ENCODE assay signal across 1 cellular context in the genomic region with DNA sequence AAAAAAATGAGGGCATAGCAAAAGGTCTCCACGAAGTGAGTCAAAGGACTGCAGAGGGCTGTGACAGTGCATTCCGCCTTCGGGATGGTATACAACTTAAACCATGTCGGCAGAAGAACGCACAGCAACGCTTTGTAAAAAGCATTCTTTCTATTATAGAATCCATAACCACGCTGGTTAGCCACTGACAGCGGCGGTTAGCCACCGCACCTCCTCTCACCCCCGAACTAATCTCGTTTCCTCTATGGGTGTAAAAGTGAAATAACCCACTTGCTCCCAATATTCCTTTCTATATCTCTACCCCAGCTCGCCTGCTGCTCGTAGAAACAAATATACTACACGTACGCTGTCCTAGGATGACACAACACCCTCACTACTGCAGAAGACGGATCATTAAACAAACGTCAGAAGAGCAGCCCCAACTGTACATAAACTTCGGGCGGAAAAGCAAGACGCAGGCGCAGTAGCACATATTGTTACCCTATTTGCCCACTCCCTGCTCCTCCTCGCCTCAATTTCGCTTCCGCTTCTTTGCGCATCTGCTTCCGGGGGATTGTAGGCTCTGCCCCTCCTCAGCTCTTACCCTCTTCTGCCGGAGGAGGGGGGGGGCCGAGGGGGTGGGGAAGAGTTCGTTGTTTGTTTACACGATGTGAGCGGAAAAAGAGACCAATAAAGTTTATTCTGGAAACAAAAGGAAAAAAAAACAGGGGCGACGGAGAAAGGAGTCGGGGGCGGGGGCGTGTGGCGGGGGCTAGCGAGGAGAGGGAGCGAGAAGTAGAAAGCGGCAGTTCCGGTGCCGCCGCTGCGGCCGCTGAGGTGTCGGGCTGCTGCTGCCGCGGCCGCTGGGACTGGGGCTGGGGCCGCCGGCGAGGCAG.
TF ChIP-seq lines count a peak whose summit lies in the region.

A gene (plus strand): TSS at position 787 of the 875 bp plus-strand sequence. CDS start 50,469 bp downstream, outside the sequence.

TF ChIP-seq in K562, 482 proteins besides CTCF, POLR2A, EP300 and RAD21 (continued from another document and continues in another):
- TF ChIP-seq, protein P1, sequence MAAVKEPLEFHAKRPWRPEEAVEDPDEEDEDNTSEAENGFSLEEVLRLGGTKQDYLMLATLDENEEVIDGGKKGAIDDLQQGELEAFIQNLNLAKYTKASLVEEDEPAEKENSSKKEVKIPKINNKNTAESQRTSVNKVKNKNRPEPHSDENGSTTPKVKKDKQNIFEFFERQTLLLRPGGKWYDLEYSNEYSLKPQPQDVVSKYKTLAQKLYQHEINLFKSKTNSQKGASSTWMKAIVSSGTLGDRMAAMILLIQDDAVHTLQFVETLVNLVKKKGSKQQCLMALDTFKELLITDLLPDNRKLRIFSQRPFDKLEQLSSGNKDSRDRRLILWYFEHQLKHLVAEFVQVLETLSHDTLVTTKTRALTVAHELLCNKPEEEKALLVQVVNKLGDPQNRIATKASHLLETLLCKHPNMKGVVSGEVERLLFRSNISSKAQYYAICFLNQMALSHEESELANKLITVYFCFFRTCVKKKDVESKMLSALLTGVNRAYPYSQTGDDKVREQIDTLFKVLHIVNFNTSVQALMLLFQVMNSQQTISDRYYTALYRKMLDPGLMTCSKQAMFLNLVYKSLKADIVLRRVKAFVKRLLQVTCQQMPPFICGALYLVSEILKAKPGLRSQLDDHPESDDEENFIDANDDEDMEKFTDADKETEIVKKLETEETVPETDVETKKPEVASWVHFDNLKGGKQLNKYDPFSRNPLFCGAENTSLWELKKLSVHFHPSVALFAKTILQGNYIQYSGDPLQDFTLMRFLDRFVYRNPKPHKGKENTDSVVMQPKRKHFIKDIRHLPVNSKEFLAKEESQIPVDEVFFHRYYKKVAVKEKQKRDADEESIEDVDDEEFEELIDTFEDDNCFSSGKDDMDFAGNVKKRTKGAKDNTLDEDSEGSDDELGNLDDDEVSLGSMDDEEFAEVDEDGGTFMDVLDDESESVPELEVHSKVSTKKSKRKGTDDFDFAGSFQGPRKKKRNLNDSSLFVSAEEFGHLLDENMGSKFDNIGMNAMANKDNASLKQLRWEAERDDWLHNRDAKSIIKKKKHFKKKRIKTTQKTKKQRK (IDR thresholded peaks at IDR 0.05; ENCODE audit: borderline replicate concordance, low read depth, low read length): no peak
- TF ChIP-seq TAL1 (IDR thresholded peaks at IDR 0.05): 0 out of 2 replicates have a peak, but pooled peaks have one; percentile 3
- TF ChIP-seq, protein P2, sequence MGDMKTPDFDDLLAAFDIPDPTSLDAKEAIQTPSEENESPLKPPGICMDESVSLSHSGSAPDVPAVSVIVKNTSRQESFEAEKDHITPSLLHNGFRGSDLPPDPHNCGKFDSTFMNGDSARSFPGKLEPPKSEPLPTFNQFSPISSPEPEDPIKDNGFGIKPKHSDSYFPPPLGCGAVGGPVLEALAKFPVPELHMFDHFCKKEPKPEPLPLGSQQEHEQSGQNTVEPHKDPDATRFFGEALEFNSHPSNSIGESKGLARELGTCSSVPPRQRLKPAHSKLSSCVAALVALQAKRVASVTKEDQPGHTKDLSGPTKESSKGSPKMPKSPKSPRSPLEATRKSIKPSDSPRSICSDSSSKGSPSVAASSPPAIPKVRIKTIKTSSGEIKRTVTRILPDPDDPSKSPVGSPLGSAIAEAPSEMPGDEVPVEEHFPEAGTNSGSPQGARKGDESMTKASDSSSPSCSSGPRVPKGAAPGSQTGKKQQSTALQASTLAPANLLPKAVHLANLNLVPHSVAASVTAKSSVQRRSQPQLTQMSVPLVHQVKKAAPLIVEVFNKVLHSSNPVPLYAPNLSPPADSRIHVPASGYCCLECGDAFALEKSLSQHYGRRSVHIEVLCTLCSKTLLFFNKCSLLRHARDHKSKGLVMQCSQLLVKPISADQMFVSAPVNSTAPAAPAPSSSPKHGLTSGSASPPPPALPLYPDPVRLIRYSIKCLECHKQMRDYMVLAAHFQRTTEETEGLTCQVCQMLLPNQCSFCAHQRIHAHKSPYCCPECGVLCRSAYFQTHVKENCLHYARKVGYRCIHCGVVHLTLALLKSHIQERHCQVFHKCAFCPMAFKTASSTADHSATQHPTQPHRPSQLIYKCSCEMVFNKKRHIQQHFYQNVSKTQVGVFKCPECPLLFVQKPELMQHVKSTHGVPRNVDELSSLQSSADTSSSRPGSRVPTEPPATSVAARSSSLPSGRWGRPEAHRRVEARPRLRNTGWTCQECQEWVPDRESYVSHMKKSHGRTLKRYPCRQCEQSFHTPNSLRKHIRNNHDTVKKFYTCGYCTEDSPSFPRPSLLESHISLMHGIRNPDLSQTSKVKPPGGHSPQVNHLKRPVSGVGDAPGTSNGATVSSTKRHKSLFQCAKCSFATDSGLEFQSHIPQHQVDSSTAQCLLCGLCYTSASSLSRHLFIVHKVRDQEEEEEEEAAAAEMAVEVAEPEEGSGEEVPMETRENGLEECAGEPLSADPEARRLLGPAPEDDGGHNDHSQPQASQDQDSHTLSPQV (IDR thresholded peaks at IDR 0.05): no peak
- TF ChIP-seq ZNF444 (CRISPR knock-in tag; IDR thresholded peaks at IDR 0.05): no peak
- no peak for TF ChIP-seq SRSF7 (optimal IDR thresholded peaks at IDR 0.05; ENCODE audit: low read depth, low read length)
- no peak for TF ChIP-seq TCFL5 (CRISPR knock-in tag; conservative IDR thresholded peaks at IDR 0.05)
- TF ChIP-seq ZNF589 (CRISPR knock-in tag; IDR thresholded peaks at IDR 0.05; ENCODE audit: low read depth): 0 out of 2 replicates have a peak, but pooled peaks have one; percentile 55
- no peak for TF ChIP-seq ZNF764 (CRISPR knock-in tag; IDR thresholded peaks at IDR 0.05; ENCODE audit: low read depth)
- no peak for TF ChIP-seq BHLHE40 (IDR thresholded peaks at IDR 0.05; ENCODE audit: low read length)
- no peak for TF ChIP-seq ZNF551 (CRISPR knock-in tag; IDR thresholded peaks at IDR 0.05)
- no peak for TF ChIP-seq CBFB (CRISPR knock-in tag; IDR thresholded peaks at IDR 0.05)
- no peak for TF ChIP-seq FUS (optimal IDR thresholded peaks at IDR 0.05; ENCODE audit: low read depth, low read length)
- TF ChIP-seq CBFA2T3 (IDR thresholded peaks at IDR 0.05): no peak
- TF ChIP-seq ZNF23 (CRISPR knock-in tag; IDR thresholded peaks at IDR 0.05): no peak
- TF ChIP-seq, protein P3, sequence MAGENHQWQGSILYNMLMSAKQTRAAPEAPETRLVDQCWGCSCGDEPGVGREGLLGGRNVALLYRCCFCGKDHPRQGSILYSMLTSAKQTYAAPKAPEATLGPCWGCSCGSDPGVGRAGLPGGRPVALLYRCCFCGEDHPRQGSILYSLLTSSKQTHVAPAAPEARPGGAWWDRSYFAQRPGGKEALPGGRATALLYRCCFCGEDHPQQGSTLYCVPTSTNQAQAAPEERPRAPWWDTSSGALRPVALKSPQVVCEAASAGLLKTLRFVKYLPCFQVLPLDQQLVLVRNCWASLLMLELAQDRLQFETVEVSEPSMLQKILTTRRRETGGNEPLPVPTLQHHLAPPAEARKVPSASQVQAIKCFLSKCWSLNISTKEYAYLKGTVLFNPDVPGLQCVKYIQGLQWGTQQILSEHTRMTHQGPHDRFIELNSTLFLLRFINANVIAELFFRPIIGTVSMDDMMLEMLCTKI (IDR thresholded peaks at IDR 0.05; ENCODE audit: partially characterized antibody): no peak
- TF ChIP-seq TRIM24 (IDR thresholded peaks at IDR 0.05): no peak
- TF ChIP-seq STAT5A (IDR thresholded peaks at IDR 0.05; ENCODE audit: borderline replicate concordance, low read length): no peak
- TF ChIP-seq RBM25 (IDR thresholded peaks at IDR 0.05; ENCODE audit: low read depth, low read length, severe bottlenecking): no peak
- no peak for TF ChIP-seq NCOA4 (IDR thresholded peaks at IDR 0.05; ENCODE audit: partially characterized antibody)
- TF ChIP-seq, protein P4, sequence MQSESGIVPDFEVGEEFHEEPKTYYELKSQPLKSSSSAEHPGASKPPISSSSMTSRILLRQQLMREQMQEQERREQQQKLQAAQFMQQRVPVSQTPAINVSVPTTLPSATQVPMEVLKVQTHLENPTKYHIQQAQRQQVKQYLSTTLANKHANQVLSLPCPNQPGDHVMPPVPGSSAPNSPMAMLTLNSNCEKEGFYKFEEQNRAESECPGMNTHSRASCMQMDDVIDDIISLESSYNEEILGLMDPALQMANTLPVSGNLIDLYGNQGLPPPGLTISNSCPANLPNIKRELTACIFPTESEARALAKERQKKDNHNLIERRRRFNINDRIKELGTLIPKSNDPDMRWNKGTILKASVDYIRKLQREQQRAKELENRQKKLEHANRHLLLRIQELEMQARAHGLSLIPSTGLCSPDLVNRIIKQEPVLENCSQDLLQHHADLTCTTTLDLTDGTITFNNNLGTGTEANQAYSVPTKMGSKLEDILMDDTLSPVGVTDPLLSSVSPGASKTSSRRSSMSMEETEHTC (IDR thresholded peaks at IDR 0.05): no peak
- no peak for TF ChIP-seq ZEB2 (IDR thresholded peaks at IDR 0.05)
- TF ChIP-seq, protein P5, sequence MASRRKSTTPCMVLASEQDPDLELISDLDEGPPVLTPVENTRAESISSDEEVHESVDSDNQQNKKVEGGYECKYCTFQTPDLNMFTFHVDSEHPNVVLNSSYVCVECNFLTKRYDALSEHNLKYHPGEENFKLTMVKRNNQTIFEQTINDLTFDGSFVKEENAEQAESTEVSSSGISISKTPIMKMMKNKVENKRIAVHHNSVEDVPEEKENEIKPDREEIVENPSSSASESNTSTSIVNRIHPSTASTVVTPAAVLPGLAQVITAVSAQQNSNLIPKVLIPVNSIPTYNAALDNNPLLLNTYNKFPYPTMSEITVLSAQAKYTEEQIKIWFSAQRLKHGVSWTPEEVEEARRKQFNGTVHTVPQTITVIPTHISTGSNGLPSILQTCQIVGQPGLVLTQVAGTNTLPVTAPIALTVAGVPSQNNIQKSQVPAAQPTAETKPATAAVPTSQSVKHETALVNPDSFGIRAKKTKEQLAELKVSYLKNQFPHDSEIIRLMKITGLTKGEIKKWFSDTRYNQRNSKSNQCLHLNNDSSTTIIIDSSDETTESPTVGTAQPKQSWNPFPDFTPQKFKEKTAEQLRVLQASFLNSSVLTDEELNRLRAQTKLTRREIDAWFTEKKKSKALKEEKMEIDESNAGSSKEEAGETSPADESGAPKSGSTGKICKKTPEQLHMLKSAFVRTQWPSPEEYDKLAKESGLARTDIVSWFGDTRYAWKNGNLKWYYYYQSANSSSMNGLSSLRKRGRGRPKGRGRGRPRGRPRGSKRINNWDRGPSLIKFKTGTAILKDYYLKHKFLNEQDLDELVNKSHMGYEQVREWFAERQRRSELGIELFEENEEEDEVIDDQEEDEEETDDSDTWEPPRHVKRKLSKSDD (conservative IDR thresholded peaks at IDR 0.05; ENCODE audit: low read length): no peak
- TF ChIP-seq, protein P6, sequence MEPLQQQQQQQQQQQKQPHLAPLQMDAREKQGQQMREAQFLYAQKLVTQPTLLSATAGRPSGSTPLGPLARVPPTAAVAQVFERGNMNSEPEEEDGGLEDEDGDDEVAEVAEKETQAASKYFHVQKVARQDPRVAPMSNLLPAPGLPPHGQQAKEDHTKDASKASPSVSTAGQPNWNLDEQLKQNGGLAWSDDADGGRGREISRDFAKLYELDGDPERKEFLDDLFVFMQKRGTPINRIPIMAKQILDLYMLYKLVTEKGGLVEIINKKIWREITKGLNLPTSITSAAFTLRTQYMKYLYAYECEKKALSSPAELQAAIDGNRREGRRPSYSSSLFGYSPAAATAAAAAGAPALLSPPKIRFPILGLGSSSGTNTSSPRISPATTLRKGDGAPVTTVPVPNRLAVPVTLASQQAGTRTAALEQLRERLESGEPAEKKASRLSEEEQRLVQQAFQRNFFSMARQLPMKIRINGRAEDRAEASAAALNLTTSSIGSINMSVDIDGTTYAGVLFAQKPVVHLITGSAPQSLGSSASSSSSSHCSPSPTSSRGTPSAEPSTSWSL (CRISPR knock-in tag; IDR thresholded peaks at IDR 0.05; ENCODE audit: borderline replicate concordance): no peak
- TF ChIP-seq ILF3 (IDR thresholded peaks at IDR 0.05; ENCODE audit: borderline replicate concordance): no peak
- no peak for TF ChIP-seq ARHGAP35 (IDR thresholded peaks at IDR 0.05; ENCODE audit: partially characterized antibody)
- TF ChIP-seq PHB2 (IDR thresholded peaks at IDR 0.05; ENCODE audit: low read depth): no peak
- no peak for TF ChIP-seq GATAD2B (IDR thresholded peaks at IDR 0.05; ENCODE audit: borderline replicate concordance)
- TF ChIP-seq FOXJ2 (tag; IDR thresholded peaks at IDR 0.05): peak; percentile 99
- no peak for TF ChIP-seq JUNB (CRISPR knock-in tag; conservative IDR thresholded peaks at IDR 0.05)
- TF ChIP-seq KAT2B (IDR thresholded peaks at IDR 0.05; ENCODE audit: low read depth, low read length): no peak
- no peak for TF ChIP-seq MAFK (IDR thresholded peaks at IDR 0.05; ENCODE audit: low read length)
- TF ChIP-seq, protein P7, sequence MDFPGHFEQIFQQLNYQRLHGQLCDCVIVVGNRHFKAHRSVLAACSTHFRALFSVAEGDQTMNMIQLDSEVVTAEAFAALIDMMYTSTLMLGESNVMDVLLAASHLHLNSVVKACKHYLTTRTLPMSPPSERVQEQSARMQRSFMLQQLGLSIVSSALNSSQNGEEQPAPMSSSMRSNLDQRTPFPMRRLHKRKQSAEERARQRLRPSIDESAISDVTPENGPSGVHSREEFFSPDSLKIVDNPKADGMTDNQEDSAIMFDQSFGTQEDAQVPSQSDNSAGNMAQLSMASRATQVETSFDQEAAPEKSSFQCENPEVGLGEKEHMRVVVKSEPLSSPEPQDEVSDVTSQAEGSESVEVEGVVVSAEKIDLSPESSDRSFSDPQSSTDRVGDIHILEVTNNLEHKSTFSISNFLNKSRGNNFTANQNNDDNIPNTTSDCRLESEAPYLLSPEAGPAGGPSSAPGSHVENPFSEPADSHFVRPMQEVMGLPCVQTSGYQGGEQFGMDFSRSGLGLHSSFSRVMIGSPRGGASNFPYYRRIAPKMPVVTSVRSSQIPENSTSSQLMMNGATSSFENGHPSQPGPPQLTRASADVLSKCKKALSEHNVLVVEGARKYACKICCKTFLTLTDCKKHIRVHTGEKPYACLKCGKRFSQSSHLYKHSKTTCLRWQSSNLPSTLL (IDR thresholded peaks at IDR 0.05): no peak
- TF ChIP-seq NR2C1 (IDR thresholded peaks at IDR 0.05): peak; percentile 99
- peak; percentile 99 for TF ChIP-seq NR2C1 (tag; IDR thresholded peaks at IDR 0.05)
- TF ChIP-seq ESRRA (IDR thresholded peaks at IDR 0.05; ENCODE audit: borderline replicate concordance, low read depth): no peak
- TF ChIP-seq, protein P8, sequence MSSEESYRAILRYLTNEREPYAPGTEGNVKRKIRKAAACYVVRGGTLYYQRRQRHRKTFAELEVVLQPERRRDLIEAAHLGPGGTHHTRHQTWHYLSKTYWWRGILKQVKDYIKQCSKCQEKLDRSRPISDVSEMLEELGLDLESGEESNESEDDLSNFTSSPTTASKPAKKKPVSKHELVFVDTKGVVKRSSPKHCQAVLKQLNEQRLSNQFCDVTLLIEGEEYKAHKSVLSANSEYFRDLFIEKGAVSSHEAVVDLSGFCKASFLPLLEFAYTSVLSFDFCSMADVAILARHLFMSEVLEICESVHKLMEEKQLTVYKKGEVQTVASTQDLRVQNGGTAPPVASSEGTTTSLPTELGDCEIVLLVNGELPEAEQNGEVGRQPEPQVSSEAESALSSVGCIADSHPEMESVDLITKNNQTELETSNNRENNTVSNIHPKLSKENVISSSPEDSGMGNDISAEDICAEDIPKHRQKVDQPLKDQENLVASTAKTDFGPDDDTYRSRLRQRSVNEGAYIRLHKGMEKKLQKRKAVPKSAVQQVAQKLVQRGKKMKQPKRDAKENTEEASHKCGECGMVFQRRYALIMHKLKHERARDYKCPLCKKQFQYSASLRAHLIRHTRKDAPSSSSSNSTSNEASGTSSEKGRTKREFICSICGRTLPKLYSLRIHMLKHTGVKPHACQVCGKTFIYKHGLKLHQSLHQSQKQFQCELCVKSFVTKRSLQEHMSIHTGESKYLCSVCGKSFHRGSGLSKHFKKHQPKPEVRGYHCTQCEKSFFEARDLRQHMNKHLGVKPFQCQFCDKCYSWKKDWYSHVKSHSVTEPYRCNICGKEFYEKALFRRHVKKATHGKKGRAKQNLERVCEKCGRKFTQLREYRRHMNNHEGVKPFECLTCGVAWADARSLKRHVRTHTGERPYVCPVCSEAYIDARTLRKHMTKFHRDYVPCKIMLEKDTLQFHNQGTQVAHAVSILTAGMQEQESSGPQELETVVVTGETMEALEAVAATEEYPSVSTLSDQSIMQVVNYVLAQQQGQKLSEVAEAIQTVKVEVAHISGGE (CRISPR knock-in tag; IDR thresholded peaks at IDR 0.05): peak in 1 of 3 experiments; percentile 79; a peak in 2 of 6 replicates
- peak in 1 of 2 experiments; percentile 95; a peak in 2 of 4 replicates for TF ChIP-seq HDAC1 (IDR thresholded peaks at IDR 0.05)
